Comparison of ENCODE assay signal across 20 cellular contexts in genomic region chr15:33910741-33911140, GRCh38. TPM values are rescaled to one million over a fixed set of nuclear protein-coding genes. Genes with fewer than 3 reads are reported as not detected.
DNase-seq lines count a peak whose midpoint lies in the region; ATAC-seq and TF ChIP-seq lines count a peak whose summit lies in the region.
"Had no signal": no experiment of that assay in that cellular context is flagged by ENCODE, and none has a peak within 500 bp of the region (broad histone marks: within the 10 kb centered on the region; RNA-seq: fewer than 3 reads in every experiment).

No MANE protein-coding gene starts in this region.

- H3K4me1 Mint-ChIP-seq in chondrocyte (ENCODE audit: low read depth) = peaks cover 55% of the 10 kb centered on the region

- peak overlapping the region; percentile 77 for H3K27ac Mint-ChIP-seq in chondrocyte (ENCODE audit: unreplicated experiment)
- H3K27ac Mint-ChIP-seq: stimulated activated naive CD8-positive, alpha-beta T cell treated with anti-CD3 and anti-CD28 coated beads, Interleukin-15, Interleukin-2, amounts not matched to agents 100 ng/mL and 50 ng/mL, for 24 hours had no signal

- ATAC-seq in GM21390 (IDR thresholded peaks at IDR 0.05; ENCODE audit: unreplicated experiment) = no peak
- no peak for ATAC-seq in left colon
- ATAC-seq in HG02884 (IDR thresholded peaks at IDR 0.05; ENCODE audit: unreplicated experiment) = no peak

- TF ChIP-seq CTCF in chondrocyte (IDR thresholded peaks at IDR 0.05) = no peak

- intact Hi-C loops in left colon (cut with DNase I, micrococcal nuclease) = no loop called here

- DNase-seq in Daoy (ENCODE audit: low read depth) = peak; percentile 36
- peak; percentile 46 for DNase-seq in RPMI7951 (ENCODE audit: low read depth)
- DNase-seq in chondrocyte (ENCODE audit: low spot score) = no peak
- peak; percentile 22 for DNase-seq in kidney glomerular epithelial cell (lab: John Stamatoyannopoulos, UW)
- DNase-seq in left colon = no peak
- DNase-seq in LoVo (ENCODE audit: low spot score) = no peak
- DNase-seq: activated CD4-positive, alpha-beta T cell treated with anti-CD3 and anti-CD28 coated beads for 4 hours; activated CD8-positive, alpha-beta memory T cell treated with anti-CD3 and anti-CD28 coated beads, Interleukin-2, amount 50 U/mL, for 4 hours; aorta; GDM1; left ventricle myocardium inferior; NCI-H2029; NCI-H345; Peyer's patch; trophoblast cell had no signal

- H3K9me3 Mint-ChIP-seq in chondrocyte (ENCODE audit: low read depth) = no peaks in the 10 kb centered on the region
- H3K9me3 Mint-ChIP-seq: stimulated activated naive CD8-positive, alpha-beta T cell treated with anti-CD3 and anti-CD28 coated beads, Interleukin-15, Interleukin-2, amounts not matched to agents 100 ng/mL and 50 ng/mL, for 24 hours had no signal

- H3K36me3 Mint-ChIP-seq in chondrocyte (ENCODE audit: low read depth) = no peaks in the 10 kb centered on the region

- no peak overlapping the region for H3K4me3 Mint-ChIP-seq in chondrocyte (ENCODE audit: unreplicated experiment)
- H3K4me3 Mint-ChIP-seq: stimulated activated naive CD8-positive, alpha-beta T cell treated with anti-CD3 and anti-CD28 coated beads, Interleukin-15, Interleukin-2, amounts not matched to agents 100 ng/mL and 50 ng/mL, for 24 hours had no signal

- H3K27me3 Mint-ChIP-seq in chondrocyte (ENCODE audit: low read depth) = no peaks in the 10 kb centered on the region
- H3K27me3 Mint-ChIP-seq: stimulated activated naive CD8-positive, alpha-beta T cell treated with anti-CD3 and anti-CD28 coated beads, Interleukin-15, Interleukin-2, amounts not matched to agents 100 ng/mL and 50 ng/mL, for 24 hours had no signal

RNA-seq across cellular contexts. Expression of gene CHRM5, which starts 57.6 kb away (rescaled TPM):
- 0.36 TPM in 1 of 2 replicates, not detected in the other for total RNA-seq in Daoy (2014; rRNA removed; shearing (Covaris generic))
- not detected in 2 replicates for total RNA-seq in RPMI7951 (2014; rRNA removed; shearing (Covaris generic))
- total RNA-seq in chondrocyte (not detected in 3 replicates), left colon (not detected)
- total RNA-seq: aorta, glomerular endothelial cell, left ventricle myocardium inferior, mononuclear cell, Peyer's patch had no signal

Comparison
In these comparisons a context has a peak if more than half of its experiments do, and no peak if none do; other contexts are left out.
1. DNase-seq: peak in Daoy (single experiment), RPMI7951 (single experiment) and kidney glomerular epithelial cell (single experiment); none in chondrocyte (single experiment), left colon (0 of 2) and LoVo (single experiment).